35 cellular contexts compared by ENCODE assay signal in genomic region chr13:21759911-21760310, GRCh38.
"Had no signal": no experiment of that assay in that cellular context is flagged by ENCODE, and none has a peak within 500 bp of the region (broad histone marks: within the 10 kb centered on the region; RNA-seq: fewer than 3 reads in every experiment).

No MANE protein-coding gene starts in this region.

- H3K27me3 Mint-ChIP-seq: activated CD4-positive, alpha-beta memory T cell treated with anti-CD3 and anti-CD28 coated beads, Interleukin-2, amount 10 ng/mL, durations not matched to agents 7 days and 5 days; activated CD8-positive, alpha-beta memory T cell treated with anti-CD3 and anti-CD28 coated beads, Interleukin-2, amount 10 ng/mL, durations not matched to agents 7 days and 5 days; activated naive CD8-positive, alpha-beta T cell treated with anti-CD3 and anti-CD28 coated beads for 36 hours had no signal

- H3K27ac Mint-ChIP-seq: activated CD4-positive, alpha-beta memory T cell treated with anti-CD3 and anti-CD28 coated beads, Interleukin-2, amount 10 ng/mL, durations not matched to agents 7 days and 5 days; activated CD8-positive, alpha-beta memory T cell treated with anti-CD3 and anti-CD28 coated beads, Interleukin-2, amount 10 ng/mL, durations not matched to agents 7 days and 5 days; activated naive CD8-positive, alpha-beta T cell treated with anti-CD3 and anti-CD28 coated beads for 36 hours; activated T-cell treated with anti-CD3 and anti-CD28 coated beads, Interleukin-2, amount 50 U/mL, for 72 hours; activated T-helper 17 cell treated with anti-CD3 and anti-CD28 coated beads, Interleukin-2, amount 50 U/mL, for 72 hours had no signal

- DNase-seq: activated CD4-positive, alpha-beta memory T cell treated with anti-CD3 and anti-CD28 coated beads, Interleukin-2, amount 10 ng/mL, durations not matched to agents 7 days and 5 days; activated CD4-positive, alpha-beta T cell treated with anti-CD3 and anti-CD28 coated beads for 1 hour; activated CD4-positive, alpha-beta T cell treated with anti-CD3 and anti-CD28 coated beads for 48 hours; activated CD4-positive, CD25-positive, alpha-beta regulatory T cell; activated CD8-positive, alpha-beta memory T cell treated with anti-CD3 and anti-CD28 coated beads for 24 hours; activated CD8-positive, alpha-beta memory T cell treated with anti-CD3 and anti-CD28 coated beads, Interleukin-2, amount 10 ng/mL, durations not matched to agents 7 days and 5 days; activated CD8-positive, alpha-beta memory T cell treated with anti-CD3 and anti-CD28 coated beads, Interleukin-2, amount 50 U/mL, for 48 hours; activated effector memory CD4-positive, alpha-beta T cell treated with anti-CD3 and anti-CD28 coated beads, Interleukin-2, amount 50 U/mL, for 16 hours; activated naive CD4-positive, alpha-beta T cell; activated naive CD4-positive, alpha-beta T cell treated with anti-CD3 and anti-CD28 coated beads, Interleukin-2, amount 50 U/mL, for 16 hours; activated naive CD8-positive, alpha-beta T cell treated with anti-CD3 and anti-CD28 coated beads for 36 hours; activated T-cell treated with anti-CD3 and anti-CD28 coated beads, Interleukin-2, amount 50 U/mL, for 72 hours; amniotic stem cell; aorta; Kasumi-1; MG63; NCI-H1048; NCI-H1105 treated with DMSO at 0.1 percent for 48 hours; NCI-H1436; NCI-H1694 treated with DMSO at 0.1 percent for 48 hours; NCI-H2029; NCI-H345; NCI-H524 treated with DMSO at 0.1 percent for 48 hours; NK-92 treated with Interleukin-12 subunit alpha and Interleukin-12 subunit beta, amount 100 ng/mL, for 24 hours; PC-9; SW 1271; T-helper 1 cell; T-helper 2 cell; T-helper 9 cell; WERI-Rb-1 had no signal

- H3K36me3 Mint-ChIP-seq: activated CD8-positive, alpha-beta memory T cell treated with anti-CD3 and anti-CD28 coated beads, Interleukin-2, amount 10 ng/mL, durations not matched to agents 7 days and 5 days; activated naive CD8-positive, alpha-beta T cell treated with anti-CD3 and anti-CD28 coated beads for 36 hours had no signal

- H3K36me3 ChIP-seq: cardiac muscle cell, MG63, WERI-Rb-1 had no signal

- H3K4me3 ChIP-seq: cardiac muscle cell, MG63, PC-9 had no signal

- H2AFZ ChIP-seq: PC-9 had no signal

- ATAC-seq: activated CD8-positive, alpha-beta memory T cell treated with anti-CD3 and anti-CD28 coated beads, Interleukin-2, amount 10 ng/mL, durations not matched to agents 7 days and 5 days; activated T-cell treated with anti-CD3 and anti-CD28 coated beads, Interleukin-2, amount 50 U/mL, for 72 hours; activated T-helper 17 cell treated with anti-CD3 and anti-CD28 coated beads, Interleukin-2, amount 50 U/mL, for 72 hours; Right ventricle myocardium inferior had no signal

- H3K4me1 Mint-ChIP-seq: activated CD4-positive, alpha-beta memory T cell treated with anti-CD3 and anti-CD28 coated beads, Interleukin-2, amount 10 ng/mL, durations not matched to agents 7 days and 5 days; activated CD8-positive, alpha-beta memory T cell treated with anti-CD3 and anti-CD28 coated beads, Interleukin-2, amount 10 ng/mL, durations not matched to agents 7 days and 5 days; activated naive CD8-positive, alpha-beta T cell treated with anti-CD3 and anti-CD28 coated beads for 36 hours; activated T-helper 17 cell treated with anti-CD3 and anti-CD28 coated beads, Interleukin-2, amount 50 U/mL, for 72 hours; central memory CD8-positive, alpha-beta T cell had no signal

- H3K4me2 ChIP-seq: PC-9 had no signal

- H3K27ac ChIP-seq: cardiac muscle cell, PC-9, RWPE1, WERI-Rb-1 had no signal

- H3K27me3 ChIP-seq: cardiac muscle cell, MG63 had no signal

- H3K4me3 Mint-ChIP-seq: activated CD4-positive, alpha-beta memory T cell treated with anti-CD3 and anti-CD28 coated beads, Interleukin-2, amount 10 ng/mL, durations not matched to agents 7 days and 5 days; activated CD8-positive, alpha-beta memory T cell treated with anti-CD3 and anti-CD28 coated beads, Interleukin-2, amount 10 ng/mL, durations not matched to agents 7 days and 5 days; activated naive CD8-positive, alpha-beta T cell treated with anti-CD3 and anti-CD28 coated beads for 36 hours; activated T-cell treated with anti-CD3 and anti-CD28 coated beads, Interleukin-2, amount 50 U/mL, for 72 hours; activated T-helper 17 cell treated with anti-CD3 and anti-CD28 coated beads, Interleukin-2, amount 50 U/mL, for 72 hours; central memory CD8-positive, alpha-beta T cell had no signal

- H3K9me3 ChIP-seq: MG63 had no signal

- H3K9me3 Mint-ChIP-seq: activated CD4-positive, alpha-beta memory T cell treated with anti-CD3 and anti-CD28 coated beads, Interleukin-2, amount 10 ng/mL, durations not matched to agents 7 days and 5 days; activated naive CD8-positive, alpha-beta T cell treated with anti-CD3 and anti-CD28 coated beads for 36 hours; activated T-cell treated with anti-CD3 and anti-CD28 coated beads, Interleukin-2, amount 50 U/mL, for 72 hours; activated T-helper 17 cell treated with anti-CD3 and anti-CD28 coated beads, Interleukin-2, amount 50 U/mL, for 72 hours; central memory CD8-positive, alpha-beta T cell had no signal
